Comparison of ENCODE assay signal across 11 cellular contexts in the genomic region with DNA sequence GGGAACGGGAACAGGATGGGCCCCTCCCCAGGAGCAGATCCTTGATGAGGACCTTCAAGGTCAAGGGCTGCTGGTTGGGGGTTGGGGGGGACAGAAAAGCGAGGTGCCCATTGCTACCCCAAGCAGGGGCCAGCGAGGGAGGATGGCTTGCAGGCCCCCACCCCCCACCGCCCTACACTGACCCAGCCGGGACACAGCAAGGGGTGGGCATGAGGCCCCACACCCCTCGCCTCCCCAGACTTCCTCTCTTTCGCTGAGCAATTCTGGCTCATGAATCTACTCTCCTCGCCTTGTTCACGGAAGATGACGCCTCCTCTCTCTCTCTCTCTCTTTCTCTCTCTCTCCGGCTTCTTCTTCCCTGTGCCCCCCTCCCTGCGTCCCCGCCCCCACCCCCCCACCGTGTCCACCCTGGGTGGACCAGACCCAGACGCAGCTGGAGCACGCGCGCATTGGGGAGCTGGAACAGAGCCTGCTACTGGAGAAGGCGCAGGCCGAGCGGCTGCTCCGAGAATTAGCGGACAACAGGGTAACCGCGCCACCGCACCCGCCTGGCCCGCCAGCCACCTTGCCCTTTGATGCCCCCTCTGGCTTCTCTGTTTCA.
A peak's percentile ranks its signal among the peaks of the same experiment; 100 is the strongest.
DNase-seq lines count a peak whose midpoint lies in the region; ATAC-seq and TF ChIP-seq lines count a peak whose summit lies in the region.
"Had no signal": no experiment of that assay in that cellular context is flagged by ENCODE, and none has a peak within 500 bp of the region (broad histone marks: within the 10 kb centered on the region; RNA-seq: fewer than 3 reads in every experiment).

No MANE protein-coding gene starts in this region.

- H3K36me3 ChIP-seq in lower lobe of right lung: peaks cover 20% of the 10 kb centered on the region

- intact Hi-C loops in lower lobe of right lung (cut with DNase I): no loop called here

- H3K4me3 ChIP-seq in fibroblast of mammary gland (ENCODE audit: control insufficient read depth, low read depth, low read length) (no peak overlapping the region), lower lobe of right lung (peak overlapping the region; percentile 17)

- no peaks in the 10 kb centered on the region for H3K36me3 Mint-ChIP-seq in T-helper 2 cell treated with Interferon-gamma antibody and Interleukin-4, amounts not matched to agents 5 μg/mL and 100 μg/mL, for 36 hours (ENCODE audit: low read depth)

- peaks cover 3% of the 10 kb centered on the region for H3K27me3 Mint-ChIP-seq in T-helper 2 cell treated with Interferon-gamma antibody and Interleukin-4, amounts not matched to agents 5 μg/mL and 100 μg/mL, for 36 hours (ENCODE audit: low read depth)

- H3K27me3 ChIP-seq in lower lobe of right lung (ENCODE audit: low read depth): no peaks in the 10 kb centered on the region

- H3K27ac Mint-ChIP-seq in T-helper 2 cell treated with Interferon-gamma antibody and Interleukin-4, amounts not matched to agents 5 μg/mL and 100 μg/mL, for 36 hours: no peak overlapping the region

- no peaks in the 10 kb centered on the region for H3K9me3 Mint-ChIP-seq in T-helper 2 cell treated with Interferon-gamma antibody and Interleukin-4, amounts not matched to agents 5 μg/mL and 100 μg/mL, for 36 hours

- no peak overlapping the region for H3K4me3 Mint-ChIP-seq in T-helper 2 cell treated with Interferon-gamma antibody and Interleukin-4, amounts not matched to agents 5 μg/mL and 100 μg/mL, for 36 hours

- ATAC-seq in lower lobe of right lung: peak; percentile 26 to 61
- ATAC-seq: Panc1 had no signal

- no peaks in the 10 kb centered on the region for H3K4me1 ChIP-seq in lower lobe of right lung

- H3K4me1 Mint-ChIP-seq in T-helper 2 cell treated with Interferon-gamma antibody and Interleukin-4, amounts not matched to agents 5 μg/mL and 100 μg/mL, for 36 hours (ENCODE audit: low read depth): no peaks in the 10 kb centered on the region

- H3K27ac ChIP-seq in lower lobe of right lung (no peak overlapping the region), substantia nigra (ENCODE audit: low read depth, low read length, poor library complexity, severe bottlenecking) (peak overlapping the region; percentile 95)

- no peaks in the 10 kb centered on the region for H3K9me3 ChIP-seq in lower lobe of right lung

- DNase-seq in NCI-H69 (lab: John Stamatoyannopoulos, UW) (peak; percentile 30), fibroblast of mammary gland (ENCODE audit: low read depth) (peak; percentile 40), lower lobe of right lung (no peak), substantia nigra (lab: John Stamatoyannopoulos, UW) (peak in 47 of 49 donors; percentile 29 to 85 (median 66)), NCI-H82 treated with DMSO at 0.1 percent for 48 hours (lab: John Stamatoyannopoulos, UW; ENCODE audit: unreplicated experiment) (no peak), NAMALWA (ENCODE audit: low spot score) (no peak), GDM1 (lab: John Stamatoyannopoulos, UW) (no peak)
- no peak for DNase-seq in T-helper 2 cell treated with Interferon-gamma antibody and Interleukin-4, amounts not matched to agents 5 μg/mL and 100 μg/mL, for 36 hours (ENCODE audit: low spot score)
- DNase-seq: activated gamma-delta T cell treated with Interleukin-2 at 50 U/mL for 16 hours, NCI-H1436 treated with DMSO at 0.1 percent for 48 hours had no signal

- TF ChIP-seq CTCF in fibroblast of mammary gland (conservative IDR thresholded peaks at IDR 0.05; ENCODE audit: control insufficient read depth, insufficient read depth, low read depth, low read length) (no peak), lower lobe of right lung (IDR thresholded peaks at IDR 0.05) (no peak)

Comparison
In these comparisons a context has a peak if more than half of its experiments do, and no peak if none do; other contexts are left out.
1. DNase-seq: peak in NCI-H69 (single experiment), fibroblast of mammary gland (single experiment) and substantia nigra (47 of 49); none in lower lobe of right lung (single experiment), T-helper 2 cell treated with Interferon-gamma antibody and Interleukin-4, amounts not matched to agents 5 μg/mL and 100 μg/mL, for 36 hours (single experiment), NCI-H82 treated with DMSO at 0.1 percent for 48 hours (single experiment), NAMALWA (single experiment) and GDM1 (single experiment).